In genomic region chr6:81785340-81785739, GRCh38 we compare ENCODE assay signal across 18 cellular contexts.
"Had no signal": no experiment of that assay in that cellular context is flagged by ENCODE, and none has a peak within 500 bp of the region (broad histone marks: within the 10 kb centered on the region; RNA-seq: fewer than 3 reads in every experiment).

No MANE protein-coding gene starts in this region.

- H3K9me3 ChIP-seq: prostate gland, upper lobe of left lung had no signal

- H3K4me3 ChIP-seq: prostate gland, skin epidermis, upper lobe of left lung had no signal

- H3K27me3 ChIP-seq: upper lobe of left lung had no signal

- H3K36me3 ChIP-seq: prostate gland, upper lobe of left lung had no signal

- H3K27me3 Mint-ChIP-seq: activated CD4-positive, alpha-beta T cell treated with anti-CD3 and anti-CD28 coated beads, Interleukin-2, amount 10 ng/mL, durations not matched to agents 24 days and 14 days; T-helper 17 cell had no signal

- H3K4me1 ChIP-seq: prostate gland had no signal

- ATAC-seq: activated CD8-positive, alpha-beta T cell treated with anti-CD3 and anti-CD28 coated beads, Interleukin-2, amount 10 ng/mL, durations not matched to agents 7 days and 5 days; activated naive CD4-positive, alpha-beta T cell treated with anti-CD3 and anti-CD28 coated beads, Interleukin-2, amount 50 U/mL, for 72 hours; activated T-cell treated with anti-CD3 and anti-CD28 coated beads, Interleukin-2, amount 50 U/mL, for 72 hours; right cardiac atrium; T-helper 17 cell had no signal

- H3K4me3 Mint-ChIP-seq: activated B cell treated with CpG ODN at 0.5 μM for 24 hours; activated CD4-positive, alpha-beta T cell treated with anti-CD3 and anti-CD28 coated beads, Interleukin-2, amount 10 ng/mL, durations not matched to agents 24 days and 14 days; activated CD8-positive, alpha-beta T cell treated with anti-CD3 and anti-CD28 coated beads, Interleukin-2, amount 10 ng/mL, durations not matched to agents 7 days and 5 days; activated T-cell treated with anti-CD3 and anti-CD28 coated beads, Interleukin-2, amount 50 U/mL, for 72 hours; T-helper 17 cell had no signal

- DNase-seq: activated B cell treated with CpG ODN at 0.5 μM for 24 hours; activated CD4-positive, alpha-beta T cell treated with anti-CD3 and anti-CD28 coated beads, Interleukin-2, amount 10 ng/mL, durations not matched to agents 24 days and 14 days; activated CD8-positive, alpha-beta memory T cell treated with anti-CD3 and anti-CD28 coated beads, Interleukin-2, amount 50 U/mL, for 4 hours; activated CD8-positive, alpha-beta T cell treated with anti-CD3 and anti-CD28 coated beads, Interleukin-2, amount 10 ng/mL, durations not matched to agents 7 days and 5 days; activated gamma-delta T cell; activated T-cell treated with anti-CD3 and anti-CD28 coated beads, Interleukin-2, amount 50 U/mL, for 72 hours; caudate nucleus; foreskin fibroblast; kidney glomerular epithelial cell; right cardiac atrium; stimulated activated CD4-positive, alpha-beta T cell treated with anti-CD3 and anti-CD28 coated beads, Interleukin-4, amount 100 ng/mL, for 4 hours; stimulated activated CD8-positive, alpha-beta memory T cell treated with anti-CD3 and anti-CD28 coated beads, Interleukin-4, amount 100 ng/mL, for 48 hours; stimulated activated naive CD4-positive, alpha-beta T cell treated with Interleukin-2 at 50 U/mL for 16 hours; T-helper 17 cell; upper lobe of left lung had no signal

- H3K27ac ChIP-seq: prostate gland, skin epidermis, upper lobe of left lung had no signal

- H3K36me3 Mint-ChIP-seq: activated naive CD4-positive, alpha-beta T cell treated with anti-CD3 and anti-CD28 coated beads, Interleukin-2, amount 50 U/mL, for 72 hours had no signal

- H3K4me1 Mint-ChIP-seq: activated B cell treated with CpG ODN at 0.5 μM for 24 hours; activated CD4-positive, alpha-beta T cell treated with anti-CD3 and anti-CD28 coated beads, Interleukin-2, amount 10 ng/mL, durations not matched to agents 24 days and 14 days had no signal

- H3K27ac Mint-ChIP-seq: activated B cell treated with CpG ODN at 0.5 μM for 24 hours; activated CD4-positive, alpha-beta T cell treated with anti-CD3 and anti-CD28 coated beads, Interleukin-2, amount 10 ng/mL, durations not matched to agents 24 days and 14 days; activated CD8-positive, alpha-beta T cell treated with anti-CD3 and anti-CD28 coated beads, Interleukin-2, amount 10 ng/mL, durations not matched to agents 7 days and 5 days; activated naive CD4-positive, alpha-beta T cell treated with anti-CD3 and anti-CD28 coated beads, Interleukin-2, amount 50 U/mL, for 72 hours; activated T-cell treated with anti-CD3 and anti-CD28 coated beads, Interleukin-2, amount 50 U/mL, for 72 hours; T-helper 17 cell had no signal
